1 cellular context compared by ENCODE assay signal in the genomic region with DNA sequence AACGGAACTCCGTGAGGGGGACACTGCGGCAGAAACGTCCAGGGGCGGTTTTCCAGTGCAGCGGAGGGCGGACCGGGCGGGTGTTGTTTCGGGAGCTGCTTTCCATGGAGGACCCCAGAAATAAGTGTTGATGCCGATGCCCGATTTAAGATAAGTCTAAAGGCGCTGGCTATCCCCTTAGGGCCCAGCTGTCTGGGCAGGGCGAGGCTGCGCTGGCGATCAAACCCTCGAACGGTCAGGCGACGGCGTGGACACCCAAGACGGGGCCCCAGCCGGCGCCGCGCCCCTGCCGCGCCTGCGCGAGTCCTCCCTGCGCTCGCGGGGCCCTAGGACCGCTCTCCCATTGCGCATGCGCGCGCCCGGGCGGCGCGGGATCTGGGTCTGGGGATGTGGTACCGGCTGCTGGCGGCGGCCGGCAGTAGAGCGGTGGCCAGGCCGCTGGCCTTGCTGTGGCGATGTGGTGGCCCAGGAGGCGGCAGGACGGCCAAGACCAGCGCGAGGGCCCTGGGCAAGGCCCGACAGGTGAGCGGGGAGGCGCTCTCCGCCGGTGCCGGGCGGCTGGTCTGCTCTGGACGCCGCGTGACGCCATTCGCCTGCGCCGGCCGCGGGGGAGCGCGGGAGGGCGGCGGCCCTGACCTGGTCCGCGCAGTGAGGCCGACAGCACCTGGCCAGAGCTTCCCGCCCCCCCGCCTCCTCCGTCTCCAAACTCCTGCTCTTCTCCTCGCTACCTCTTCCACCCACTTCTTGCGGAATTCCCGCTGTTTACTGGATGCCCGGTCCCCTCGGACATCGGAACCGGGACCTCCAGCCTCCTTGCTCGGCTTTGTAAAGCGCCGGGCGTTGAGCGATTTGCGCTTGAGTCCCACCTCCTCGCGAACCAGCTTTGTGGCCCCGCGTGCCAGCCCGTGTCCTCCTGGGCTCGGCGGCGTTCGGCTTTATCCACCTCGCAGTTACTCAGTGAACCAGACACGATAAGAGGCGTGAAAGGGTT.
TF ChIP-seq lines count a peak whose summit lies in the region.

No MANE protein-coding gene starts in this region.

TF ChIP-seq in WTC11, 78 proteins besides CTCF, POLR2A, EP300 and RAD21 (continued from another document and continues in another):
- TF ChIP-seq, protein P1, sequence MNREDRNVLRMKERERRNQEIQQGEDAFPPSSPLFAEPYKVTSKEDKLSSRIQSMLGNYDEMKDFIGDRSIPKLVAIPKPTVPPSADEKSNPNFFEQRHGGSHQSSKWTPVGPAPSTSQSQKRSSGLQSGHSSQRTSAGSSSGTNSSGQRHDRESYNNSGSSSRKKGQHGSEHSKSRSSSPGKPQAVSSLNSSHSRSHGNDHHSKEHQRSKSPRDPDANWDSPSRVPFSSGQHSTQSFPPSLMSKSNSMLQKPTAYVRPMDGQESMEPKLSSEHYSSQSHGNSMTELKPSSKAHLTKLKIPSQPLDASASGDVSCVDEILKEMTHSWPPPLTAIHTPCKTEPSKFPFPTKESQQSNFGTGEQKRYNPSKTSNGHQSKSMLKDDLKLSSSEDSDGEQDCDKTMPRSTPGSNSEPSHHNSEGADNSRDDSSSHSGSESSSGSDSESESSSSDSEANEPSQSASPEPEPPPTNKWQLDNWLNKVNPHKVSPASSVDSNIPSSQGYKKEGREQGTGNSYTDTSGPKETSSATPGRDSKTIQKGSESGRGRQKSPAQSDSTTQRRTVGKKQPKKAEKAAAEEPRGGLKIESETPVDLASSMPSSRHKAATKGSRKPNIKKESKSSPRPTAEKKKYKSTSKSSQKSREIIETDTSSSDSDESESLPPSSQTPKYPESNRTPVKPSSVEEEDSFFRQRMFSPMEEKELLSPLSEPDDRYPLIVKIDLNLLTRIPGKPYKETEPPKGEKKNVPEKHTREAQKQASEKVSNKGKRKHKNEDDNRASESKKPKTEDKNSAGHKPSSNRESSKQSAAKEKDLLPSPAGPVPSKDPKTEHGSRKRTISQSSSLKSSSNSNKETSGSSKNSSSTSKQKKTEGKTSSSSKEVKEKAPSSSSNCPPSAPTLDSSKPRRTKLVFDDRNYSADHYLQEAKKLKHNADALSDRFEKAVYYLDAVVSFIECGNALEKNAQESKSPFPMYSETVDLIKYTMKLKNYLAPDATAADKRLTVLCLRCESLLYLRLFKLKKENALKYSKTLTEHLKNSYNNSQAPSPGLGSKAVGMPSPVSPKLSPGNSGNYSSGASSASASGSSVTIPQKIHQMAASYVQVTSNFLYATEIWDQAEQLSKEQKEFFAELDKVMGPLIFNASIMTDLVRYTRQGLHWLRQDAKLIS (CRISPR knock-in tag; IDR thresholded peaks at IDR 0.05; ENCODE audit: borderline replicate concordance), result no peak
- TF ChIP-seq GRHL2 (CRISPR knock-in tag; IDR thresholded peaks at IDR 0.05; ENCODE audit: insufficient replicate concordance, severe bottlenecking) (no peak), ATF1 (CRISPR knock-in tag; IDR thresholded peaks at IDR 0.05) (peak; percentile 91; the same call in 1 of the 2 replicates), CREB1 (CRISPR knock-in tag; IDR thresholded peaks at IDR 0.05) (no peak), NR3C1 (CRISPR knock-in tag; conservative IDR thresholded peaks at IDR 0.05; ENCODE audit: low read depth) (no peak), ZNF232 (CRISPR knock-in tag; IDR thresholded peaks at IDR 0.05) (no peak), CBFB (CRISPR knock-in tag; IDR thresholded peaks at IDR 0.05; ENCODE audit: low read depth) (no peak; the same call in 1 of the 2 replicates), ZNF396 (CRISPR knock-in tag; IDR thresholded peaks at IDR 0.05; ENCODE audit: borderline replicate concordance) (no peak), ERG (CRISPR knock-in tag; IDR thresholded peaks at IDR 0.05) (no peak), SMAD3 (CRISPR knock-in tag; IDR thresholded peaks at IDR 0.05; ENCODE audit: borderline replicate concordance) (peak; percentile 68), JAZF1 (CRISPR knock-in tag; IDR thresholded peaks at IDR 0.05) (no peak), PREB (CRISPR knock-in tag; IDR thresholded peaks at IDR 0.05; ENCODE audit: borderline replicate concordance) (peak; percentile 25), EMX1 (CRISPR knock-in tag; IDR thresholded peaks at IDR 0.05) (0 out of 2 replicates have a peak, but pooled peaks have one; percentile 48), SOX15 (CRISPR knock-in tag; IDR thresholded peaks at IDR 0.05) (no peak), ETV6 (CRISPR knock-in tag; IDR thresholded peaks at IDR 0.05) (peak; percentile 89; the same call in 1 of the 2 replicates), NFE2L1 (CRISPR knock-in tag; IDR thresholded peaks at IDR 0.05) (peak; percentile 76), ZNF671 (CRISPR knock-in tag; IDR thresholded peaks at IDR 0.05) (no peak), ESRRA (CRISPR knock-in tag; IDR thresholded peaks at IDR 0.05; ENCODE audit: borderline replicate concordance) (peak; percentile 62; the same call in 1 of the 2 replicates), HMGXB4 (CRISPR knock-in tag; IDR thresholded peaks at IDR 0.05) (peak; percentile 93), ZMAT4 (CRISPR knock-in tag; IDR thresholded peaks at IDR 0.05) (no peak), ZNF416 (CRISPR knock-in tag; IDR thresholded peaks at IDR 0.05) (no peak), ZNF512 (CRISPR knock-in tag; IDR thresholded peaks at IDR 0.05; ENCODE audit: borderline replicate concordance) (no peak), FOXP1 (CRISPR knock-in tag; IDR thresholded peaks at IDR 0.05; ENCODE audit: borderline replicate concordance) (peak; percentile 89), GTF2I (CRISPR knock-in tag; conservative IDR thresholded peaks at IDR 0.05) (no peak), GABPB1 (CRISPR knock-in tag; IDR thresholded peaks at IDR 0.05) (peak; percentile 63)
- TF ChIP-seq, protein P2, sequence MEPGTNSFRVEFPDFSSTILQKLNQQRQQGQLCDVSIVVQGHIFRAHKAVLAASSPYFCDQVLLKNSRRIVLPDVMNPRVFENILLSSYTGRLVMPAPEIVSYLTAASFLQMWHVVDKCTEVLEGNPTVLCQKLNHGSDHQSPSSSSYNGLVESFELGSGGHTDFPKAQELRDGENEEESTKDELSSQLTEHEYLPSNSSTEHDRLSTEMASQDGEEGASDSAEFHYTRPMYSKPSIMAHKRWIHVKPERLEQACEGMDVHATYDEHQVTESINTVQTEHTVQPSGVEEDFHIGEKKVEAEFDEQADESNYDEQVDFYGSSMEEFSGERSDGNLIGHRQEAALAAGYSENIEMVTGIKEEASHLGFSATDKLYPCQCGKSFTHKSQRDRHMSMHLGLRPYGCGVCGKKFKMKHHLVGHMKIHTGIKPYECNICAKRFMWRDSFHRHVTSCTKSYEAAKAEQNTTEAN (CRISPR knock-in tag; IDR thresholded peaks at IDR 0.05), result peak; percentile 91
- TF ChIP-seq, protein P3, sequence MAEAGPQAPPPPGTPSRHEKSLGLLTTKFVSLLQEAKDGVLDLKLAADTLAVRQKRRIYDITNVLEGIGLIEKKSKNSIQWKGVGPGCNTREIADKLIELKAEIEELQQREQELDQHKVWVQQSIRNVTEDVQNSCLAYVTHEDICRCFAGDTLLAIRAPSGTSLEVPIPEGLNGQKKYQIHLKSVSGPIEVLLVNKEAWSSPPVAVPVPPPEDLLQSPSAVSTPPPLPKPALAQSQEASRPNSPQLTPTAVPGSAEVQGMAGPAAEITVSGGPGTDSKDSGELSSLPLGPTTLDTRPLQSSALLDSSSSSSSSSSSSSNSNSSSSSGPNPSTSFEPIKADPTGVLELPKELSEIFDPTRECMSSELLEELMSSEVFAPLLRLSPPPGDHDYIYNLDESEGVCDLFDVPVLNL (CRISPR knock-in tag; IDR thresholded peaks at IDR 0.05; ENCODE audit: borderline replicate concordance, low read depth), result peak; percentile 86
- TF ChIP-seq, protein P4, sequence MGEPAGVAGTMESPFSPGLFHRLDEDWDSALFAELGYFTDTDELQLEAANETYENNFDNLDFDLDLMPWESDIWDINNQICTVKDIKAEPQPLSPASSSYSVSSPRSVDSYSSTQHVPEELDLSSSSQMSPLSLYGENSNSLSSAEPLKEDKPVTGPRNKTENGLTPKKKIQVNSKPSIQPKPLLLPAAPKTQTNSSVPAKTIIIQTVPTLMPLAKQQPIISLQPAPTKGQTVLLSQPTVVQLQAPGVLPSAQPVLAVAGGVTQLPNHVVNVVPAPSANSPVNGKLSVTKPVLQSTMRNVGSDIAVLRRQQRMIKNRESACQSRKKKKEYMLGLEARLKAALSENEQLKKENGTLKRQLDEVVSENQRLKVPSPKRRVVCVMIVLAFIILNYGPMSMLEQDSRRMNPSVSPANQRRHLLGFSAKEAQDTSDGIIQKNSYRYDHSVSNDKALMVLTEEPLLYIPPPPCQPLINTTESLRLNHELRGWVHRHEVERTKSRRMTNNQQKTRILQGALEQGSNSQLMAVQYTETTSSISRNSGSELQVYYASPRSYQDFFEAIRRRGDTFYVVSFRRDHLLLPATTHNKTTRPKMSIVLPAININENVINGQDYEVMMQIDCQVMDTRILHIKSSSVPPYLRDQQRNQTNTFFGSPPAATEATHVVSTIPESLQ (CRISPR knock-in tag; IDR thresholded peaks at IDR 0.05), result no peak
- TF ChIP-seq, protein P5, sequence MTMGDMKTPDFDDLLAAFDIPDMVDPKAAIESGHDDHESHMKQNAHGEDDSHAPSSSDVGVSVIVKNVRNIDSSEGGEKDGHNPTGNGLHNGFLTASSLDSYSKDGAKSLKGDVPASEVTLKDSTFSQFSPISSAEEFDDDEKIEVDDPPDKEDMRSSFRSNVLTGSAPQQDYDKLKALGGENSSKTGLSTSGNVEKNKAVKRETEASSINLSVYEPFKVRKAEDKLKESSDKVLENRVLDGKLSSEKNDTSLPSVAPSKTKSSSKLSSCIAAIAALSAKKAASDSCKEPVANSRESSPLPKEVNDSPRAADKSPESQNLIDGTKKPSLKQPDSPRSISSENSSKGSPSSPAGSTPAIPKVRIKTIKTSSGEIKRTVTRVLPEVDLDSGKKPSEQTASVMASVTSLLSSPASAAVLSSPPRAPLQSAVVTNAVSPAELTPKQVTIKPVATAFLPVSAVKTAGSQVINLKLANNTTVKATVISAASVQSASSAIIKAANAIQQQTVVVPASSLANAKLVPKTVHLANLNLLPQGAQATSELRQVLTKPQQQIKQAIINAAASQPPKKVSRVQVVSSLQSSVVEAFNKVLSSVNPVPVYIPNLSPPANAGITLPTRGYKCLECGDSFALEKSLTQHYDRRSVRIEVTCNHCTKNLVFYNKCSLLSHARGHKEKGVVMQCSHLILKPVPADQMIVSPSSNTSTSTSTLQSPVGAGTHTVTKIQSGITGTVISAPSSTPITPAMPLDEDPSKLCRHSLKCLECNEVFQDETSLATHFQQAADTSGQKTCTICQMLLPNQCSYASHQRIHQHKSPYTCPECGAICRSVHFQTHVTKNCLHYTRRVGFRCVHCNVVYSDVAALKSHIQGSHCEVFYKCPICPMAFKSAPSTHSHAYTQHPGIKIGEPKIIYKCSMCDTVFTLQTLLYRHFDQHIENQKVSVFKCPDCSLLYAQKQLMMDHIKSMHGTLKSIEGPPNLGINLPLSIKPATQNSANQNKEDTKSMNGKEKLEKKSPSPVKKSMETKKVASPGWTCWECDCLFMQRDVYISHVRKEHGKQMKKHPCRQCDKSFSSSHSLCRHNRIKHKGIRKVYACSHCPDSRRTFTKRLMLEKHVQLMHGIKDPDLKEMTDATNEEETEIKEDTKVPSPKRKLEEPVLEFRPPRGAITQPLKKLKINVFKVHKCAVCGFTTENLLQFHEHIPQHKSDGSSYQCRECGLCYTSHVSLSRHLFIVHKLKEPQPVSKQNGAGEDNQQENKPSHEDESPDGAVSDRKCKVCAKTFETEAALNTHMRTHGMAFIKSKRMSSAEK (CRISPR knock-in tag; IDR thresholded peaks at IDR 0.05; ENCODE audit: borderline replicate concordance), result no peak
- TF ChIP-seq, protein P6, sequence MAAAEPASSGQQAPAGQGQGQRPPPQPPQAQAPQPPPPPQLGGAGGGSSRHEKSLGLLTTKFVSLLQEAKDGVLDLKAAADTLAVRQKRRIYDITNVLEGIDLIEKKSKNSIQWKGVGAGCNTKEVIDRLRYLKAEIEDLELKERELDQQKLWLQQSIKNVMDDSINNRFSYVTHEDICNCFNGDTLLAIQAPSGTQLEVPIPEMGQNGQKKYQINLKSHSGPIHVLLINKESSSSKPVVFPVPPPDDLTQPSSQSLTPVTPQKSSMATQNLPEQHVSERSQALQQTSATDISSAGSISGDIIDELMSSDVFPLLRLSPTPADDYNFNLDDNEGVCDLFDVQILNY (CRISPR knock-in tag; IDR thresholded peaks at IDR 0.05), result peak; percentile 96
